ENCODE assay signal across 22 cellular contexts in the genomic region with DNA sequence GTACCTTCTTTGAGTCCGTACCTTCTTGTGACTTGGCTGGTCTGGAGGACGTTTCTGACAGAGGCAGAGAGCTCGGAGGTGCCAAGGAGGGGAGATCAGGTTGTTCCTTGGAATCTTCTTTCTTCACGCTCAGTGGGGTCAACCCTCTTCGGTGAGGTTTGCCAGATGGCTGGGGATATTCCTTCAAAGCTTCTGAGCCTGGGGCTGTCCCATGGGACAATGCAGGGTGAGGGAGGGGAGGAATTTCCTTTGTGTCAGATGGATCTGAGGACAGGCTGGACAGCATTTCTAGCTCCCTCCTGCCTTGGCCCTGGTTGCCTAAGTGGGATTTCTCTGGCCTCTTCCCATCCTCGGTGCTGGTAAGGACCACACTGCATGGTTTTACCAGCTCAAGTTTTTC.
DNase-seq lines count a peak whose midpoint lies in the region; ATAC-seq and TF ChIP-seq lines count a peak whose summit lies in the region.
"Had no signal": no experiment of that assay in that cellular context is flagged by ENCODE, and none has a peak within 500 bp of the region (broad histone marks: within the 10 kb centered on the region; RNA-seq: fewer than 3 reads in every experiment).

No MANE protein-coding gene starts in this region.

- DNase-seq in NCI-H2171 treated with DMSO at 0.1 percent for 48 hours (lab: John Stamatoyannopoulos, UW) (peak; percentile 34), NCI-H2171 (lab: John Stamatoyannopoulos, UW) (no peak), PC-3 (no peak), glutamatergic neuron (no peak), NCI-H526 treated with DMSO at 0.1 percent for 48 hours (lab: John Stamatoyannopoulos, UW) (no peak)
- DNase-seq: CD4-positive, alpha-beta memory T cell; DMS79 treated with DMSO at 0.1 percent for 48 hours; GDM1; H7; Karpas-422; MG63; NCI-H1092; NCI-H146; NCI-H2081; NCI-H510A treated with DMSO at 0.1 percent for 48 hours; NK-92 treated with Interleukin-12 subunit alpha and Interleukin-12 subunit beta, amount 100 ng/mL, for 24 hours; SHP77 treated with DMSO at 0.1 percent for 48 hours had no signal

- intact Hi-C loops in PC-3 (cut with micrococcal nuclease) = no loop called here

- peaks cover 55% of the 10 kb centered on the region for H3K4me1 ChIP-seq in BLaER1
- H3K4me1 ChIP-seq in PC-3 (ENCODE audit: insufficient read depth, low read length) = no peaks in the 10 kb centered on the region

- H3K27me3 ChIP-seq in BLaER1 = no peaks in the 10 kb centered on the region
- H3K27me3 ChIP-seq in PC-3 (ENCODE audit: low read length) = no peaks in the 10 kb centered on the region
- H3K27me3 ChIP-seq: MG63 had no signal

- H3K4me3 ChIP-seq in BLaER1 = no peak overlapping the region
- H3K4me3 ChIP-seq in PC-3 (ENCODE audit: low read length) = no peak overlapping the region
- H3K4me3 ChIP-seq: MG63 had no signal

- peaks cover 13% of the 10 kb centered on the region for H3K36me3 Mint-ChIP-seq in glutamatergic neuron (ENCODE audit: unreplicated experiment)

- ATAC-seq in PC-3 = no peak
- ATAC-seq in GM21381 (IDR thresholded peaks at IDR 0.05; ENCODE audit: unreplicated experiment) = no peak
- ATAC-seq in GM18517 (IDR thresholded peaks at IDR 0.05; ENCODE audit: unreplicated experiment) = no peak

- peak overlapping the region; percentile 38 for H3K27ac Mint-ChIP-seq in glutamatergic neuron (ENCODE audit: unreplicated experiment)
- H3K27ac Mint-ChIP-seq: B cell had no signal

- H3K9me3 ChIP-seq in BLaER1 (no peaks in the 10 kb centered on the region), PC-3 (ENCODE audit: low read length) (no peaks in the 10 kb centered on the region)
- H3K9me3 ChIP-seq: MG63 had no signal

- peaks cover 9% of the 10 kb centered on the region for H3K27me3 Mint-ChIP-seq in glutamatergic neuron (ENCODE audit: unreplicated experiment)
- H3K27me3 Mint-ChIP-seq: B cell; CD4-positive, alpha-beta memory T cell had no signal

- CTCF ChIA-PET in PC-3 (lab: Charles Lee) = interaction anchor here (1.0 kb wide), 1 partner anchor 232 kb away, joined by 3 read pairs; no protein-coding TSS in a partner anchor

- H3K4me2 ChIP-seq in BLaER1 = peak overlapping the region; percentile 70
- no peak overlapping the region for H3K4me2 ChIP-seq in PC-3 (ENCODE audit: low read length)

- TSS peak; percentile 14 for BruUV-seq in PC-3 (replicated peaks; lab: Mats Ljungman, UMichigan)

- H3K4me1 Mint-ChIP-seq in glutamatergic neuron (ENCODE audit: low read depth, unreplicated experiment) = peaks cover 16% of the 10 kb centered on the region

- H3K36me3 ChIP-seq in BLaER1 (no peaks in the 10 kb centered on the region; the same call in 1 of the 2 replicates), PC-3 (ENCODE audit: low read depth, low read length) (no peaks in the 10 kb centered on the region)
- H3K36me3 ChIP-seq: MG63 had no signal

- no peaks in the 10 kb centered on the region for H3K79me2 ChIP-seq in PC-3 (ENCODE audit: low read length)

- POLR2A ChIA-PET in PC-3 (lab: Charles Lee; ENCODE audit: unreplicated experiment) = no interaction called here

- H3K4me3 Mint-ChIP-seq in glutamatergic neuron (ENCODE audit: unreplicated experiment) = no peak overlapping the region
- H3K4me3 Mint-ChIP-seq: B cell; CD4-positive, alpha-beta memory T cell had no signal

- H3K27ac ChIP-seq in BLaER1 = 0 out of 2 replicates have a peak overlapping the region, but pooled peaks have one; percentile 51
- no peak overlapping the region for H3K27ac ChIP-seq in PC-3 (ENCODE audit: low read length)
- H3K27ac ChIP-seq: 22Rv1 had no signal

- no peaks in the 10 kb centered on the region for H3F3A ChIP-seq in PC-3 (ENCODE audit: low read length, unreplicated experiment)

- no peaks in the 10 kb centered on the region for H3K9me2 ChIP-seq in PC-3 (replicated peaks; ENCODE audit: low read length)

- H3K9ac ChIP-seq in BLaER1 (no peak overlapping the region), PC-3 (ENCODE audit: low read length) (no peak overlapping the region)

- H4K20me1 ChIP-seq in BLaER1 (no peaks in the 10 kb centered on the region), PC-3 (ENCODE audit: low read length) (no peaks in the 10 kb centered on the region)

- TF ChIP-seq CTCF in PC-3 (conservative IDR thresholded peaks at IDR 0.05; ENCODE audit: low read depth, low read length) = no peak
- TF ChIP-seq CTCF in glutamatergic neuron (IDR thresholded peaks at IDR 0.05; ENCODE audit: partially characterized antibody, unreplicated experiment) = no peak

- H3K9me3 Mint-ChIP-seq in glutamatergic neuron (ENCODE audit: unreplicated experiment) = peaks cover 9% of the 10 kb centered on the region
- H3K9me3 Mint-ChIP-seq: CD4-positive, alpha-beta memory T cell had no signal

- no peak overlapping the region for H2AFZ ChIP-seq in PC-3 (ENCODE audit: low read length)
